ENCODE assay signal across 8 cellular contexts in genomic region chr15:78130466-78131294, GRCh38. TPM values are rescaled to one million over a fixed set of nuclear protein-coding genes. Genes with fewer than 3 reads are reported as not detected.
A peak's percentile ranks its signal among the peaks of the same experiment; 100 is the strongest.
DNase-seq lines count a peak whose midpoint lies in the region; ATAC-seq and TF ChIP-seq lines count a peak whose summit lies in the region.

No MANE protein-coding gene starts in this region.

- H3K4me1 Mint-ChIP-seq in naive thymus-derived CD8-positive, alpha-beta T cell: peaks cover 16 to 47% (median 32%) of the 10 kb centered on the region in 4 donors

- TF ChIP-seq POLR2A in breast epithelium (IDR thresholded peaks at IDR 0.05): no peak

- DNase-seq in AG08396 (ENCODE audit: low spot score) (peak; percentile 25), breast epithelium (ENCODE audit: low spot score in 2 of 2) (no peak), cortex of kidney (lab: John Stamatoyannopoulos, UW) (no peak), cerebellum (ENCODE audit: low spot score) (no peak), NCI-H187 (lab: John Stamatoyannopoulos, UW) (no peak)
- DNase-seq in naive thymus-derived CD8-positive, alpha-beta T cell: peak in 2 of 10 donors; percentile 17 to 33

- POLR2A ChIA-PET in naive thymus-derived CD8-positive, alpha-beta T cell (lab: Charles Lee): interaction anchor here (0.5 to 2.5 kb wide), 7 partner anchors 10 to 291 kb away, joined by 3 to 29 read pairs (median 4); partner anchors contain the start of genes DNAJA4, IDH3A, SKIC8 and TBC1D2B

- intact Hi-C loops in breast epithelium (cut with DNase I; ENCODE audit: low total_unique reads): no loop called here

- no peaks in the 10 kb centered on the region for H3K9me3 Mint-ChIP-seq in naive thymus-derived CD8-positive, alpha-beta T cell

- H3K27me3 ChIP-seq in breast epithelium: no peaks in the 10 kb centered on the region

- no peak for TF ChIP-seq CTCF in breast epithelium (IDR thresholded peaks at IDR 0.05)

- no peaks in the 10 kb centered on the region for H3K4me1 ChIP-seq in breast epithelium

- no peaks in the 10 kb centered on the region for H3K36me3 ChIP-seq in breast epithelium

- peak overlapping the region; percentile 70 to 89 (median 80) for H3K4me3 Mint-ChIP-seq in naive thymus-derived CD8-positive, alpha-beta T cell

- peak overlapping the region; percentile 59 to 82 (median 71) for H3K4me3 ChIP-seq in breast epithelium

- ATAC-seq in GM19328 (IDR thresholded peaks at IDR 0.05; ENCODE audit: unreplicated experiment): peak; percentile 33
- peak; percentile 34 for ATAC-seq in HG03571 (IDR thresholded peaks at IDR 0.05; ENCODE audit: unreplicated experiment)
- ATAC-seq in naive thymus-derived CD8-positive, alpha-beta T cell: peak; percentile 69 to 71

- H3K9me3 ChIP-seq in breast epithelium: no peaks in the 10 kb centered on the region

- H3K27ac Mint-ChIP-seq in naive thymus-derived CD8-positive, alpha-beta T cell: peak overlapping the region; percentile 81 to 96 (median 94)

- H3K27ac ChIP-seq in breast epithelium: peak overlapping the region; percentile 82 to 93

- no peaks in the 10 kb centered on the region for H3K27me3 Mint-ChIP-seq in naive thymus-derived CD8-positive, alpha-beta T cell

- H3K36me3 Mint-ChIP-seq in naive thymus-derived CD8-positive, alpha-beta T cell: no peaks in the 10 kb centered on the region

RNA-seq across cellular contexts. Expression of gene CIB2, which starts 0.6 kb away (rescaled TPM):
- 1 to 10 TPM; 2.9 to 5.8 (median 4.9) TPM for total RNA-seq in breast epithelium
- 1 to 10 TPM; 1.2 to 1.6 TPM for total RNA-seq in naive thymus-derived CD8-positive, alpha-beta T cell
- 1 to 10 TPM; 1.4 to 3.4 (median 2.5) TPM for polyA plus RNA-seq in naive thymus-derived CD8-positive, alpha-beta T cell
- 18.0 TPM for total RNA-seq in cerebellum

RNA-seq across cellular contexts. Expression of gene IDH3A, which starts 18.5 kb away (rescaled TPM):
- total RNA-seq in breast epithelium (10 to 100 TPM; 44.2 to 63.2 (median 52.0) TPM), cerebellum (40.6 TPM)
- 10 to 100 TPM; 52.0 to 52.2 TPM for total RNA-seq in naive thymus-derived CD8-positive, alpha-beta T cell
- 10 to 100 TPM; 40.1 to 46.3 (median 42.3) TPM for polyA plus RNA-seq in naive thymus-derived CD8-positive, alpha-beta T cell

RNA-seq across cellular contexts. Expression of gene SH2D7, which starts 38.3 kb away (rescaled TPM):
- not detected for total RNA-seq in breast epithelium
- total RNA-seq in naive thymus-derived CD8-positive, alpha-beta T cell: not detected
- polyA plus RNA-seq in naive thymus-derived CD8-positive, alpha-beta T cell: under 1 TPM in 1 of 3 donors, not detected in 2; 0.19 TPM
- total RNA-seq in cerebellum: not detected

RNA-seq across cellular contexts. Expression of gene TBC1D2B, which starts 53.2 kb away (rescaled TPM):
- 10 to 100 TPM; 44.9 to 71.0 (median 69.2) TPM for total RNA-seq in breast epithelium
- 10 to 100 TPM; 78.3 to 82.1 TPM for total RNA-seq in naive thymus-derived CD8-positive, alpha-beta T cell
- polyA plus RNA-seq in naive thymus-derived CD8-positive, alpha-beta T cell: 10 to 100 TPM in 1 of 3 donors, 1 to 10 TPM in 2; 8.1 to 14.0 (median 8.5) TPM
- total RNA-seq in cerebellum: 18.3 TPM
